Comparison of ENCODE assay signal across 19 cellular contexts in the genomic region with DNA sequence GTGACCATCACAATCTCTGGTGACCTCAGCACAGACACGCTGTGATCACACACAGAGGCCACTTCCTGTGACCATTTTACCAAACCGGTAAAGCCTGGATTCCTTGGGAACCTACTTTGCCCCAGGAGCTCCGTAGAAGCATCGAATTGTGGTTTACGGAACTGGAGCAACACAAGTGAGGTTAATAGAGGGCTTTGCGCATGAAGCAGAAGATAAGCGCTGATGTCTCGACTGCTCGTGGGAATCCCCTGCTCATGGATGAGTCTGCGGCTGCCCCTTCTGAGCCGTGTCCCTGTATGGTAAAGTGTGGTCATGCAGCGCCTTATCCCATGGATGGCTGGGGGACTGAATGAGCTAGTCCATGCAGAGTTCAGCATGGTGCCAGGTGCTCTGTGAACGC. TPM values are rescaled to one million over a fixed set of nuclear protein-coding genes. Genes with fewer than 3 reads are reported as not detected.
A peak's percentile ranks its signal among the peaks of the same experiment; 100 is the strongest.
DNase-seq lines count a peak whose midpoint lies in the region; ATAC-seq and TF ChIP-seq lines count a peak whose summit lies in the region.
"Had no signal": no experiment of that assay in that cellular context is flagged by ENCODE, and none has a peak within 500 bp of the region (broad histone marks: within the 10 kb centered on the region; RNA-seq: fewer than 3 reads in every experiment).

No MANE protein-coding gene starts in this region.

- peak; percentile 28 for DNase-seq in activated effector memory CD4-positive, alpha-beta T cell treated with anti-CD3 and anti-CD28 coated beads, Interleukin-2, amount 50 U/mL, for 16 hours
- no peak for DNase-seq in activated effector memory CD4-positive, alpha-beta T cell treated with Interleukin-2 at 50 U/mL for 16 hours
- DNase-seq in SJCRH30 = peak; percentile 73 to 81
- no peak for DNase-seq in nephron progenitor cell
- no peak for DNase-seq in tibial artery
- no peak for DNase-seq in HT-29 (ENCODE audit: low spot score)
- DNase-seq: C1 segment of cervical spinal cord, GDM1, NCI-H1048, NCI-H1436 treated with DMSO at 0.1 percent for 48 hours, NCI-H2029 treated with DMSO at 0.1 percent for 48 hours, NCI-H2171 treated with DMSO at 0.1 percent for 48 hours, NCI-H446 treated with DMSO at 0.1 percent for 48 hours had no signal

- H3K27me3 ChIP-seq in SJCRH30 (no peaks in the 10 kb centered on the region), tibial artery (no peaks in the 10 kb centered on the region)

- no peaks in the 10 kb centered on the region for H3K36me3 Mint-ChIP-seq in nephron progenitor cell (ENCODE audit: low read depth)

- TF ChIP-seq CTCF in nephron progenitor cell (IDR thresholded peaks at IDR 0.05) (no peak), tibial artery (IDR thresholded peaks at IDR 0.05) (no peak)

- H3K4me1 Mint-ChIP-seq in nephron progenitor cell = peaks cover 30% of the 10 kb centered on the region
- H3K4me1 Mint-ChIP-seq: GM23338 had no signal

- H3K27me3 Mint-ChIP-seq in nephron progenitor cell (ENCODE audit: low read depth, poor library complexity) = peaks cover 13% of the 10 kb centered on the region

- H3K9me3 ChIP-seq in SJCRH30 (replicated peaks) (no peaks in the 10 kb centered on the region), tibial artery (no peaks in the 10 kb centered on the region)

- H3K27ac ChIP-seq in SJCRH30 = peak overlapping the region; percentile 63
- H3K27ac ChIP-seq in tibial artery = peak overlapping the region; percentile 93 to 94
- H3K27ac ChIP-seq: RWPE1 had no signal

- H3K27ac Mint-ChIP-seq in nephron progenitor cell = peak overlapping the region; percentile 66
- H3K27ac Mint-ChIP-seq: GM23338 had no signal

- H3K4me3 Mint-ChIP-seq in nephron progenitor cell = no peak overlapping the region
- H3K4me3 Mint-ChIP-seq: GM23338 had no signal

- H3K4me3 ChIP-seq in SJCRH30 (peak overlapping the region; percentile 14; the same call in 1 of the 2 replicates), tibial artery (no peak overlapping the region)
- H3K4me3 ChIP-seq: GM12878, GM23338 had no signal

- H3K36me3 ChIP-seq in SJCRH30 (no peaks in the 10 kb centered on the region), tibial artery (no peaks in the 10 kb centered on the region)

- no peak for ATAC-seq in GM21423 (IDR thresholded peaks at IDR 0.05; ENCODE audit: unreplicated experiment)
- ATAC-seq: GM12878, GM23338 had no signal

- H3K4me1 ChIP-seq in SJCRH30 (peaks cover 21% of the 10 kb centered on the region; the same call in 1 of the 2 replicates), tibial artery (peaks cover 0 to 59% (median 30%) of the 10 kb centered on the region in 4 donors)

- H3K9me3 Mint-ChIP-seq in nephron progenitor cell = no peaks in the 10 kb centered on the region

- intact Hi-C loops in tibial artery (cut with DNase I; ENCODE audit: low total_unique reads) = no loop called here

RNA-seq across cellular contexts. Expression of gene VIPR2, which starts 53.6 kb away (rescaled TPM):
- 9.6 and 10.2 TPM in 2 replicates for total RNA-seq in SJCRH30 (2014; rRNA removed; shearing (Covaris generic))
- not detected in 2 replicates for total RNA-seq in HT-29 (2014; rRNA removed; shearing (Covaris generic))
- total RNA-seq: A673, GM12878, MCF 10A had no signal

Comparison
In these comparisons a context has a peak if more than half of its experiments do, and no peak if none do; other contexts are left out.
1. DNase-seq: peak in activated effector memory CD4-positive, alpha-beta T cell treated with anti-CD3 and anti-CD28 coated beads, Interleukin-2, amount 50 U/mL, for 16 hours (single experiment) and SJCRH30 (2 of 2); none in activated effector memory CD4-positive, alpha-beta T cell treated with Interleukin-2 at 50 U/mL for 16 hours (single experiment), nephron progenitor cell (single experiment), tibial artery (0 of 2) and HT-29 (single experiment).
2. RNA of gene VIPR2, which starts 53.6 kb away (total RNA-seq): 9.6 to 10.2 TPM in SJCRH30; not detected in HT-29; every median in the first group is over 10 times any median in the second.